In genomic region chr22:42841444-42841843, GRCh38 we compare ENCODE assay signal across 23 cellular contexts. TPM values are rescaled to one million over a fixed set of nuclear protein-coding genes. Genes with fewer than 3 reads are reported as not detected.
DNase-seq lines count a peak whose midpoint lies in the region; ATAC-seq and TF ChIP-seq lines count a peak whose summit lies in the region.
"Had no signal": no experiment of that assay in that cellular context is flagged by ENCODE, and none has a peak within 500 bp of the region (broad histone marks: within the 10 kb centered on the region; RNA-seq: fewer than 3 reads in every experiment).

No MANE protein-coding gene starts in this region.

- peak overlapping the region; percentile 12 for H3K9ac ChIP-seq in mesenchymal stem cell (ENCODE audit: low read length)
- H3K9ac ChIP-seq: parathyroid adenoma had no signal

- no peak overlapping the region for H4K91ac ChIP-seq in mesenchymal stem cell (ENCODE audit: low read length)

- H3K4me1 Mint-ChIP-seq in chondrocyte (ENCODE audit: low read depth): peaks cover 37% of the 10 kb centered on the region

- no peak overlapping the region for H3K18ac ChIP-seq in mesenchymal stem cell (ENCODE audit: low read depth in 1 of 2, low read length in 2 of 2)

- no peak for ATAC-seq in GM18502 (IDR thresholded peaks at IDR 0.05; ENCODE audit: poor library complexity, unreplicated experiment)
- ATAC-seq: activated T-cell treated with anti-CD3 and anti-CD28 coated beads, Interleukin-2, amount 50 U/mL, for 4 hours; effector memory CD8-positive, alpha-beta T cell; K562; PC-3 had no signal

- peaks cover 35% of the 10 kb centered on the region for H3K36me3 Mint-ChIP-seq in chondrocyte (ENCODE audit: low read depth)

- H2BK15ac ChIP-seq in mesenchymal stem cell (ENCODE audit: low read depth, poor library complexity, severe bottlenecking): no peak overlapping the region

- H3K4me2 ChIP-seq in mesenchymal stem cell (ENCODE audit: low read length, poor library complexity, severe bottlenecking): no peak overlapping the region

- no peak overlapping the region for H4K8ac ChIP-seq in mesenchymal stem cell (ENCODE audit: low read length)

- H3K9me3 Mint-ChIP-seq in chondrocyte (ENCODE audit: low read depth): no peaks in the 10 kb centered on the region
- H3K9me3 Mint-ChIP-seq: activated T-cell treated with anti-CD3 and anti-CD28 coated beads, Interleukin-2, amount 50 U/mL, for 4 hours; effector memory CD8-positive, alpha-beta T cell had no signal

- H3K14ac ChIP-seq in mesenchymal stem cell (ENCODE audit: low read length in 2 of 2): no peak overlapping the region

- no peaks in the 10 kb centered on the region for H3K27me3 Mint-ChIP-seq in chondrocyte (ENCODE audit: low read depth)
- H3K27me3 Mint-ChIP-seq: activated naive CD8-positive, alpha-beta T cell; B cell; effector memory CD8-positive, alpha-beta T cell had no signal

- no peak overlapping the region for H3K4me3 ChIP-seq in mesenchymal stem cell (ENCODE audit: insufficient read depth in 1 of 2, low read depth in 1 of 2, low read length in 2 of 2)
- H3K4me3 ChIP-seq: K562, testis had no signal

- in situ Hi-C loops in G401 (cut with HindIII; ENCODE audit: low sequenced_read_pairs): no loop called here

- H3K9me3 ChIP-seq in KOPT-K1 (ENCODE audit: insufficient read depth, low read length, poor library complexity, severe bottlenecking) (no peaks in the 10 kb centered on the region), mesenchymal stem cell (ENCODE audit: control insufficient read depth, low read length) (no peaks in the 10 kb centered on the region)
- H3K9me3 ChIP-seq: testis had no signal

- 100% methylated on average over 1 of the region's 3 CpGs for WGBS in mesenchymal stem cell

- no peak for TF ChIP-seq CTCF in chondrocyte (IDR thresholded peaks at IDR 0.05)

- H2BK5ac ChIP-seq in mesenchymal stem cell (ENCODE audit: low read depth, low read length, poor library complexity, severe bottlenecking): no peak overlapping the region

- no peak overlapping the region for H3K4ac ChIP-seq in mesenchymal stem cell (ENCODE audit: low read depth in 1 of 2, low read length in 2 of 2)

- peaks cover 18% of the 10 kb centered on the region for H3K79me1 ChIP-seq in mesenchymal stem cell (replicated peaks; ENCODE audit: low read length, poor library complexity, severe bottlenecking)

- H3K4me3 Mint-ChIP-seq in chondrocyte (ENCODE audit: unreplicated experiment): no peak overlapping the region
- H3K4me3 Mint-ChIP-seq: activated naive CD8-positive, alpha-beta T cell; activated T-cell treated with anti-CD3 and anti-CD28 coated beads, Interleukin-2, amount 50 U/mL, for 4 hours; B cell; effector memory CD8-positive, alpha-beta T cell had no signal

- peak overlapping the region; percentile 42 for H3K27ac Mint-ChIP-seq in chondrocyte (ENCODE audit: unreplicated experiment)
- H3K27ac Mint-ChIP-seq: activated naive CD8-positive, alpha-beta T cell; B cell had no signal

- DNase-seq in AG20443 (ENCODE audit: low spot score) (peak; percentile 49), chondrocyte (ENCODE audit: low spot score) (no peak), mesenchymal stem cell (no peak), NCI-H510A (lab: John Stamatoyannopoulos, UW) (no peak), G401 (ENCODE audit: low spot score) (no peak)
- no peak for DNase-seq in activated CD4-positive, CD25-positive, alpha-beta regulatory T cell (lab: John Stamatoyannopoulos, UW)
- DNase-seq: activated CD4-positive, alpha-beta T cell treated with anti-CD3 and anti-CD28 coated beads, Interleukin-2, amount 50 U/mL, for 1 hour; activated T-cell treated with anti-CD3 and anti-CD28 coated beads, Interleukin-2, amount 50 U/mL, for 4 hours; central memory CD4-positive, alpha-beta T cell; effector memory CD8-positive, alpha-beta T cell; foreskin melanocyte; GF-D8; NCI-H1048; NCI-H774; PC-3; testis had no signal

- H3K23ac ChIP-seq in mesenchymal stem cell (ENCODE audit: low read length in 2 of 2): no peak overlapping the region

- no peak overlapping the region for H2BK120ac ChIP-seq in mesenchymal stem cell (ENCODE audit: low read depth, low read length)

- no peaks in the 10 kb centered on the region for H3K27me3 ChIP-seq in mesenchymal stem cell (ENCODE audit: control insufficient read depth in 1 of 2, insufficient read depth in 1 of 2, low read length in 2 of 2)
- H3K27me3 ChIP-seq: testis had no signal

- peaks cover 28% of the 10 kb centered on the region for H3K4me1 ChIP-seq in mesenchymal stem cell (ENCODE audit: control insufficient read depth, insufficient read depth, low read depth, low read length)
- H3K4me1 ChIP-seq: parathyroid adenoma, testis had no signal

- H3K36me3 ChIP-seq in KOPT-K1 (ENCODE audit: insufficient read depth, low read length) (peaks cover 84% of the 10 kb centered on the region), mesenchymal stem cell (ENCODE audit: control insufficient read depth in 1 of 2, insufficient read depth in 2 of 2, low read depth in 1 of 2, low read length in 2 of 2) (peaks cover 32 to 76% of the 10 kb centered on the region in 2 experiments)

- H2BK12ac ChIP-seq in mesenchymal stem cell (ENCODE audit: low read length in 2 of 2): no peak overlapping the region

- peak overlapping the region; percentile 8 for H3K27ac ChIP-seq in KOPT-K1 (ENCODE audit: low read depth, low read length, poor library complexity, severe bottlenecking)
- H3K27ac ChIP-seq in mesenchymal stem cell (ENCODE audit: low read length, poor library complexity, severe bottlenecking): peak overlapping the region; percentile 97
- H3K27ac ChIP-seq: HL-60, parathyroid adenoma, testis had no signal

- H2AK5ac ChIP-seq in mesenchymal stem cell (ENCODE audit: low read length, severe bottlenecking): no peak overlapping the region

- no peak overlapping the region for H2AFZ ChIP-seq in mesenchymal stem cell (ENCODE audit: low read depth, low read length)
- H2AFZ ChIP-seq: parathyroid adenoma had no signal

RNA-seq across cellular contexts. Expression of gene ARFGAP3, which starts 15.6 kb away (rescaled TPM):
- total RNA-seq in chondrocyte: 79.6 to 88.1 TPM (median 80.8 TPM) in 3 replicates
- polyA plus RNA-seq in mesenchymal stem cell (2013, experiment 1 of 2): 46.3 TPM
- 48.0 TPM for polyA plus RNA-seq in mesenchymal stem cell (2013, experiment 2 of 2)
- 15.1 and 20.5 TPM in 2 replicates for total RNA-seq in G401 (2014; rRNA removed; shearing (Covaris generic))
